ENCODE assay signal across 13 cellular contexts in the genomic region with DNA sequence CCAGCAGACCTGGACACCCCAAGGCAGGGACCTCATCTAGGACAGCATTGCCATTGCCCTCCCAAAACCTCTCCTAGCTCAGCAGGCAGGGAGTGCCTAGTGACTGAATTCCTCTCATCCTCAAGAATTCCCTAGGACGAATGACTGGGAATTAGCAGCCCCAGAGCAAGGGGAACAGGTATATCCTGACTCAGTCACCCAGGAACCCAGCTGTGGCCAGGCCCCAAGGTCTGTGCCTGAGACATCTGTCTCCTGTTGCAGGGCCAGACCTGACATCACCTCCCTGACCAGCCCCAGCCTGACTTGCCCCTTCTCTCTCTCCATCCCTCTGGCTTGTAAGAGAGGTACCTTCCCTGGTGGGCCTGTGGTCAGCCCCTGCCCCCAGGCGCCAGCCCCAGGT. TPM values are rescaled to one million over a fixed set of nuclear protein-coding genes. Genes with fewer than 3 reads are reported as not detected.
DNase-seq lines count a peak whose midpoint lies in the region; ATAC-seq and TF ChIP-seq lines count a peak whose summit lies in the region.
"Had no signal": no experiment of that assay in that cellular context is flagged by ENCODE, and none has a peak within 500 bp of the region (broad histone marks: within the 10 kb centered on the region; RNA-seq: fewer than 3 reads in every experiment).

No MANE protein-coding gene starts in this region.

- no peaks in the 10 kb centered on the region for H3K9me3 Mint-ChIP-seq in activated CD4-positive, alpha-beta T cell treated with anti-CD3 and anti-CD28 coated beads, Interleukin-2, amount 10 ng/mL, durations not matched to agents 7 days and 5 days
- no peaks in the 10 kb centered on the region for H3K9me3 Mint-ChIP-seq in effector memory CD8-positive, alpha-beta T cell
- H3K9me3 Mint-ChIP-seq: naive B cell had no signal

- no peak for ATAC-seq in effector memory CD8-positive, alpha-beta T cell (replicated peaks)

- H3K4me2 ChIP-seq in Loucy (ENCODE audit: low read depth, low read length, poor library complexity, severe bottlenecking): peak overlapping the region; percentile 6

- no peak for DNase-seq in activated CD4-positive, alpha-beta T cell treated with anti-CD3 and anti-CD28 coated beads, Interleukin-2, amount 10 ng/mL, durations not matched to agents 7 days and 5 days
- DNase-seq in activated CD4-positive, alpha-beta T cell treated with anti-CD3 and anti-CD28 coated beads for 1 hour: no peak
- no peak for DNase-seq in effector memory CD8-positive, alpha-beta T cell
- no peak for DNase-seq in stimulated activated CD4-positive, alpha-beta T cell treated with anti-CD3 and anti-CD28 coated beads, Interleukin-2, amount 100 ng/mL, for 24 hours
- DNase-seq in D341Med (ENCODE audit: low spot score) (no peak), substantia nigra (lab: John Stamatoyannopoulos, UW) (no peak)
- DNase-seq: GDM1, naive B cell, NCI-H1048, NCI-H2171 treated with DMSO at 0.1 percent for 48 hours, SJCRH30 had no signal

- POLR2A ChIA-PET in activated CD4-positive, alpha-beta T cell treated with anti-CD3 and anti-CD28 coated beads, Interleukin-2, amount 10 ng/mL, durations not matched to agents 7 days and 5 days (lab: Charles Lee): no interaction called here

- H3K4me1 Mint-ChIP-seq in activated CD4-positive, alpha-beta T cell treated with anti-CD3 and anti-CD28 coated beads, Interleukin-2, amount 10 ng/mL, durations not matched to agents 7 days and 5 days: peaks cover 66% of the 10 kb centered on the region
- H3K4me1 Mint-ChIP-seq in effector memory CD8-positive, alpha-beta T cell (ENCODE audit: low read depth in 2 of 2): peaks cover 42 to 49% of the 10 kb centered on the region in 2 donors

- H3K4me3 Mint-ChIP-seq in activated CD4-positive, alpha-beta T cell treated with anti-CD3 and anti-CD28 coated beads, Interleukin-2, amount 10 ng/mL, durations not matched to agents 7 days and 5 days: no peak overlapping the region
- H3K4me3 Mint-ChIP-seq in effector memory CD8-positive, alpha-beta T cell: peak overlapping the region in 1 of 2 donors; percentile 25
- H3K4me3 Mint-ChIP-seq: naive B cell had no signal

- H4K20me1 ChIP-seq in Loucy (ENCODE audit: insufficient read depth, low read length, poor library complexity, severe bottlenecking): no peaks in the 10 kb centered on the region

- H3K9ac ChIP-seq in Loucy (ENCODE audit: low read depth, low read length, poor library complexity, severe bottlenecking): peak overlapping the region; percentile 50

- no peaks in the 10 kb centered on the region for H3F3A ChIP-seq in Loucy (ENCODE audit: low read depth)

- H3K4me1 ChIP-seq in Loucy (ENCODE audit: insufficient read depth, low read length, poor library complexity, severe bottlenecking) (peaks cover 49% of the 10 kb centered on the region), neutrophil (ENCODE audit: control insufficient read depth in 1 of 2, insufficient read depth in 1 of 2, low read depth in 1 of 2, low read length in 1 of 2) (peaks cover 65 to 72% of the 10 kb centered on the region in 2 experiments)

- H3K36me3 ChIP-seq in Loucy (ENCODE audit: insufficient read depth, low read length): peaks cover 43% of the 10 kb centered on the region; the same call in 1 of the 2 replicates
- H3K36me3 ChIP-seq in neutrophil: no peaks in the 10 kb centered on the region
- H3K36me3 ChIP-seq: SJCRH30 had no signal

- no peak overlapping the region for H3K4me3 ChIP-seq in Loucy (ENCODE audit: low read length, poor library complexity, severe bottlenecking)
- no peak overlapping the region for H3K4me3 ChIP-seq in neutrophil (ENCODE audit: low read depth in 1 of 2, low read length in 1 of 2)
- H3K4me3 ChIP-seq: SJCRH30 had no signal

- H3K9me2 ChIP-seq in Loucy (replicated peaks; ENCODE audit: low read depth, low read length): no peaks in the 10 kb centered on the region

- H2AFZ ChIP-seq in Loucy (ENCODE audit: low read length): no peak overlapping the region

- peak overlapping the region; percentile 88 for H3K27ac ChIP-seq in neutrophil
- no peak overlapping the region for H3K27ac ChIP-seq in substantia nigra (ENCODE audit: low read depth, low read length, poor library complexity, severe bottlenecking)
- H3K27ac ChIP-seq: SJCRH30 had no signal

- H3K36me3 Mint-ChIP-seq in activated CD4-positive, alpha-beta T cell treated with anti-CD3 and anti-CD28 coated beads, Interleukin-2, amount 10 ng/mL, durations not matched to agents 7 days and 5 days (ENCODE audit: low read depth): peaks cover 30% of the 10 kb centered on the region
- peaks cover 19% of the 10 kb centered on the region for H3K36me3 Mint-ChIP-seq in effector memory CD8-positive, alpha-beta T cell (ENCODE audit: insufficient read depth)

- H3K27me3 ChIP-seq in Loucy (ENCODE audit: insufficient read depth, low read length, poor library complexity, severe bottlenecking) (no peaks in the 10 kb centered on the region), neutrophil (no peaks in the 10 kb centered on the region)
- H3K27me3 ChIP-seq: SJCRH30 had no signal

- CTCF ChIA-PET in activated CD4-positive, alpha-beta T cell treated with anti-CD3 and anti-CD28 coated beads, Interleukin-2, amount 10 ng/mL, durations not matched to agents 7 days and 5 days (lab: Charles Lee): interaction anchor here (0.6 to 5.2 kb wide), 2 partner anchors 12 to 676 kb away, joined by 4 to 41 read pairs; no protein-coding TSS in a partner anchor

- H3K27ac Mint-ChIP-seq in activated CD4-positive, alpha-beta T cell treated with anti-CD3 and anti-CD28 coated beads, Interleukin-2, amount 10 ng/mL, durations not matched to agents 7 days and 5 days: peak overlapping the region; percentile 88
- peak overlapping the region; percentile 57 to 89 for H3K27ac Mint-ChIP-seq in effector memory CD8-positive, alpha-beta T cell

- H3K9me3 ChIP-seq in Loucy (ENCODE audit: insufficient read depth, low read depth, low read length): no peaks in the 10 kb centered on the region
- no peaks in the 10 kb centered on the region for H3K9me3 ChIP-seq in neutrophil
- H3K9me3 ChIP-seq: SJCRH30 had no signal

- H3K27me3 Mint-ChIP-seq in activated CD4-positive, alpha-beta T cell treated with anti-CD3 and anti-CD28 coated beads, Interleukin-2, amount 10 ng/mL, durations not matched to agents 7 days and 5 days: no peaks in the 10 kb centered on the region
- H3K27me3 Mint-ChIP-seq in effector memory CD8-positive, alpha-beta T cell: no peaks in the 10 kb centered on the region
- H3K27me3 Mint-ChIP-seq: naive B cell had no signal

- H3K79me2 ChIP-seq in Loucy (ENCODE audit: insufficient read depth, low read length): peaks cover 15% of the 10 kb centered on the region; the same call in 1 of the 2 replicates

- no peak for TF ChIP-seq CTCF in Loucy (conservative IDR thresholded peaks at IDR 0.05; ENCODE audit: low read length)
- no peak for TF ChIP-seq CTCF in neutrophil (IDR thresholded peaks at IDR 0.05)

RNA-seq across cellular contexts. Expression of a gene that starts 39.0 kb away (rescaled TPM):
- 1 to 10 TPM; 1.0 to 1.1 TPM for total RNA-seq in activated CD4-positive, alpha-beta T cell treated with anti-CD3 and anti-CD28 coated beads, Interleukin-2, amount 10 ng/mL, durations not matched to agents 7 days and 5 days
- total RNA-seq: SJCRH30 had no signal
